11 cellular contexts compared by ENCODE assay signal in genomic region chr6:108168980-108169800, GRCh38. TPM values are rescaled to one million over a fixed set of nuclear protein-coding genes. Genes with fewer than 3 reads are reported as not detected.
A peak's percentile ranks its signal among the peaks of the same experiment; 100 is the strongest.
DNase-seq lines count a peak whose midpoint lies in the region; ATAC-seq, FAIRE-seq and TF ChIP-seq lines count a peak whose summit lies in the region.
"Had no signal": no experiment of that assay in that cellular context is flagged by ENCODE, and none has a peak within 500 bp of the region (broad histone marks: within the 10 kb centered on the region; RNA-seq: fewer than 3 reads in every experiment).

No MANE protein-coding gene starts in this region.

- no peak overlapping the region for H3K18ac ChIP-seq in H1 (ENCODE audit: extremely low read depth, low read length)

- H3K4me3 ChIP-seq in H1 (ENCODE audit: extremely low read depth in 1 of 4, insufficient read depth in 2 of 4, low read depth in 3 of 4, low read length in 4 of 4): peak overlapping the region in 3 of 4 experiments; percentile 7 to 49 (median 34); a peak in 4 of 8 replicates

- H3K79me1 ChIP-seq in H1 (ENCODE audit: low read depth, low read length): no peaks in the 10 kb centered on the region

- peak overlapping the region; percentile 55 for H3K4me3 Mint-ChIP-seq in osteocyte (ENCODE audit: unreplicated experiment)

- H3K56ac ChIP-seq in H1 (replicated peaks; ENCODE audit: insufficient read length, low read depth, low read length): no peak overlapping the region

- H2BK12ac ChIP-seq in H1 (ENCODE audit: low read depth, low read length): peak overlapping the region; percentile 92; the same call in 1 of the 2 replicates

- no peak overlapping the region for H3K14ac ChIP-seq in H1 (ENCODE audit: insufficient read length)

- peaks cover 28 to 35% of the 10 kb centered on the region in 2 experiments for H4K20me1 ChIP-seq in H1 (replicated peaks in 1 of 2; ENCODE audit: control insufficient read depth in 1 of 2, insufficient read depth in 2 of 2, low read length in 2 of 2)

- H3K4me1 ChIP-seq in H1 (replicated peaks in 1 of 4; ENCODE audit: control insufficient read depth in 3 of 4, insufficient read depth in 4 of 4, low read length in 3 of 4): peaks cover 7 to 50% (median 36%) of the 10 kb centered on the region in 4 experiments

- H4K91ac ChIP-seq in H1 (replicated peaks; ENCODE audit: insufficient read length, low read length): no peak overlapping the region

- no peak for ATAC-seq in HG03045 (IDR thresholded peaks at IDR 0.05; ENCODE audit: unreplicated experiment)

- H3K9ac ChIP-seq in H1 (replicated peaks in 1 of 4; ENCODE audit: extremely low read depth in 1 of 4, low read depth in 3 of 4, low read length in 3 of 4): no peak overlapping the region

- TF ChIP-seq RAD21 in H1 (IDR thresholded peaks at IDR 0.05 in 1 of 2, conservative IDR thresholded peaks at IDR 0.05 in 1 of 2; ENCODE audit: low read depth in 2 of 2, low read length in 2 of 2): no peak

- H3K4me2 ChIP-seq in H1 (ENCODE audit: insufficient read depth in 1 of 2, low read depth in 2 of 2, low read length in 2 of 2): peak overlapping the region; percentile 76 to 83

- H3K36me3 ChIP-seq in H1 (ENCODE audit: control insufficient read depth in 2 of 4, insufficient read depth in 4 of 4, low read length in 3 of 4): peaks cover 0 to 5% (median 0%) of the 10 kb centered on the region in 4 experiments; a peak in 1 of 8 replicates
- H3K36me3 ChIP-seq: pancreas, WERI-Rb-1 had no signal

- H3K27ac ChIP-seq in H1 (ENCODE audit: low read depth, low read length): no peak overlapping the region
- H3K27ac ChIP-seq: pancreas, WERI-Rb-1 had no signal

- TF ChIP-seq CTCF in H1 (IDR thresholded peaks at IDR 0.05; ENCODE audit: control extremely low read depth in 1 of 3, insufficient read depth in 1 of 3, low read depth in 1 of 3, low read length in 3 of 3): no peak
- no peak for TF ChIP-seq CTCF in osteocyte (IDR thresholded peaks at IDR 0.05)

- POLR2A ChIA-PET in H1 (lab: Charles Lee; ENCODE audit: partially characterized antibody): interaction anchor here (0.5 to 4.4 kb wide), 6 partner anchors 9 to 54 kb away, joined by 3 to 19 read pairs (median 6); no protein-coding TSS in a partner anchor

- no peak for FAIRE-seq in H1 (lab: Jason Lieb, UNC)
- FAIRE-seq: pancreas had no signal

- no peak overlapping the region for H2BK120ac ChIP-seq in H1 (replicated peaks; ENCODE audit: low read depth, low read length)

- no peak for TF ChIP-seq POLR2A in H1 (IDR thresholded peaks at IDR 0.05; ENCODE audit: control extremely low read depth in 1 of 2, low read depth in 2 of 2, low read length in 2 of 2)

- no peak overlapping the region for H2AK5ac ChIP-seq in H1 (ENCODE audit: low read depth, low read length)

- H3K79me2 ChIP-seq in H1 (ENCODE audit: control insufficient read depth in 1 of 2, insufficient read depth in 2 of 2, low read length in 2 of 2): no peaks in the 10 kb centered on the region

- H4K8ac ChIP-seq in H1 (ENCODE audit: extremely low read depth, insufficient read depth, low read length): peak overlapping the region; percentile 57; the same call in 1 of the 2 replicates

- H2BK15ac ChIP-seq in H1 (ENCODE audit: low read length): no peak overlapping the region; the same call in 1 of the 2 replicates

- WGBS in H1 (ENCODE audit: extremely low coverage in 1 of 2, insufficient coverage in 1 of 2, insufficient read length in 1 of 2, insufficient replicate concordance in 2 of 2, low coverage in 1 of 2, low lambda C conversion rate in 2 of 2, missing lambda C conversion rate in 1 of 2), 2 experiments: 2% methylated on average over 33 of the region's 44 CpGs; no CpG with 5 or more reads in 1 of the 2 experiments

- peaks cover 86% of the 10 kb centered on the region for H3K27me3 Mint-ChIP-seq in osteocyte (ENCODE audit: unreplicated experiment)

- no peaks in the 10 kb centered on the region for H3K9me3 ChIP-seq in H1 (ENCODE audit: insufficient read depth in 2 of 2, low read depth in 1 of 2, low read length in 1 of 2)
- H3K9me3 ChIP-seq: pancreas had no signal

- no peak overlapping the region for H2AFZ ChIP-seq in H1 (ENCODE audit: low read length)

- H3K27ac Mint-ChIP-seq in osteocyte (ENCODE audit: unreplicated experiment): no peak overlapping the region

- no peaks in the 10 kb centered on the region for H3K9me3 Mint-ChIP-seq in osteocyte (ENCODE audit: unreplicated experiment)

- no peak for TF ChIP-seq EP300 in H1 (IDR thresholded peaks at IDR 0.05; ENCODE audit: borderline replicate concordance in 1 of 2, low read depth in 2 of 2, low read length in 2 of 2)

- H3K23ac ChIP-seq in H1 (ENCODE audit: insufficient read length): no peak overlapping the region

- H2BK5ac ChIP-seq in H1 (ENCODE audit: low read depth, low read length): no peak overlapping the region; the same call in 1 of the 2 replicates

- H3K4ac ChIP-seq in H1 (replicated peaks; ENCODE audit: insufficient read length, low read depth, low read length): no peak overlapping the region

- H3K4me1 Mint-ChIP-seq in osteocyte (ENCODE audit: unreplicated experiment): peaks cover 52% of the 10 kb centered on the region

- no peak overlapping the region for H2BK20ac ChIP-seq in H1 (ENCODE audit: low read length)

- H4K5ac ChIP-seq in H1 (ENCODE audit: insufficient read length, low read depth, low read length): no peak overlapping the region

- CTCF ChIA-PET in H1 (lab: Charles Lee; ENCODE audit: partially characterized antibody): interaction anchor here (0.7 to 10.8 kb wide), 21 partner anchors 8 to 361 kb away, joined by 3 to 85 read pairs (median 3); no protein-coding TSS in a partner anchor

- H3K27me3 ChIP-seq in H1 (replicated peaks in 1 of 4; ENCODE audit: control insufficient read depth in 3 of 4, extremely low read depth in 1 of 4, insufficient read depth in 3 of 4, low read length in 3 of 4): peaks cover 93 to 100% (median 97%) of the 10 kb centered on the region in 4 experiments

- peaks cover 7% of the 10 kb centered on the region; the same call in 1 of the 2 replicates for H3K23me2 ChIP-seq in H1 (ENCODE audit: low read depth, low read length)

- DNase-seq in Daoy (ENCODE audit: low read depth): peak; percentile 19
- peak; percentile 57 for DNase-seq in NCI-H69 (lab: John Stamatoyannopoulos, UW)
- peak in 1 of 2 experiments; percentile 69 for DNase-seq in H1 (ENCODE audit: low read depth in 1 of 2, low spot score in 2 of 2)
- no peak for DNase-seq in osteocyte (ENCODE audit: extremely low spot score, unreplicated experiment)
- no peak for DNase-seq in anterior cingulate cortex (lab: John Stamatoyannopoulos, UW)
- DNase-seq in kidney tubule cell (ENCODE audit: low spot score): no peak
- DNase-seq in hippocampal formation (lab: John Stamatoyannopoulos, UW): no peak
- DNase-seq: NCI-H345, WERI-Rb-1 had no signal

- no peaks in the 10 kb centered on the region for H3K36me3 Mint-ChIP-seq in osteocyte (ENCODE audit: unreplicated experiment)

TF ChIP-seq in H1, 55 proteins besides CTCF, POLR2A, EP300 and RAD21 (continues in another document):
- TF ChIP-seq TBP (IDR thresholded peaks at IDR 0.05; ENCODE audit: low read depth, low read length) (no peak), SIN3A (conservative IDR thresholded peaks at IDR 0.05 in 1 of 2, IDR thresholded peaks at IDR 0.05 in 1 of 2; ENCODE audit: low read depth in 1 of 2, low read length in 2 of 2) (no peak), NRF1 (IDR thresholded peaks at IDR 0.05; ENCODE audit: low read depth, low read length) (no peak), MAFK (IDR thresholded peaks at IDR 0.05; ENCODE audit: low read depth, low read length) (no peak), CBX8 (IDR thresholded peaks at IDR 0.05; ENCODE audit: borderline replicate concordance, low read depth, low read length) (peak; percentile 21; the same call in 1 of the 2 replicates), SAP30 (IDR thresholded peaks at IDR 0.05; ENCODE audit: insufficient read depth, insufficient replicate concordance, low read length) (no peak), RNF2 (IDR thresholded peaks at IDR 0.05; ENCODE audit: borderline replicate concordance, low read depth, low read length, missing control alignments, poor library complexity, severe bottlenecking) (peak; percentile 93)

RNA-seq across cellular contexts. Expression of gene NR2E1, which starts 3.4 kb away (rescaled TPM):
- 1.6 and 2.1 TPM in 2 replicates for total RNA-seq in Daoy (2014; rRNA removed; shearing (Covaris generic))
- not detected in 2 replicates for total RNA-seq in H1 (2021; fragmentation: NEBNext Ultra II Directional; extraction: Animal tissue kit (Norgen Biotek cat#: 25700))
- polyA plus RNA-seq in H1 (2011; rRNA removed): not detected in 2 replicates
- polyA plus RNA-seq in H1 (2011; cell fraction: cytosol; rRNA removed): not detected
- not detected for polyA plus RNA-seq in H1 (2011; cell fraction: nucleus; rRNA removed)
- polyA plus RNA-seq in H1 (2012, experiment 1 of 2): not detected in 4 replicates
- not detected for polyA plus RNA-seq in H1 (2012, experiment 2 of 2)
- not detected for polyA plus RNA-seq in H1 (2013, experiment 1 of 2)
- not detected for polyA plus RNA-seq in H1 (2013, experiment 2 of 2)
- polyA minus RNA-seq in H1 (2011; rRNA and poly(A)+ RNA removed): not detected in 2 replicates
- not detected for polyA minus RNA-seq in H1 (2011; cell fraction: cytosol; rRNA and poly(A)+ RNA removed)
- polyA minus RNA-seq in H1 (2011; cell fraction: nucleus; rRNA and poly(A)+ RNA removed): not detected
- not detected in 2 replicates for total RNA-seq in osteocyte

Comparison
In these comparisons a context has a peak if more than half of its experiments do, and no peak if none do; other contexts are left out.
1. DNase-seq: peak in Daoy (single experiment) and NCI-H69 (single experiment); none in osteocyte (single experiment), anterior cingulate cortex (0 of 58), kidney tubule cell (single experiment) and hippocampal formation (0 of 2).